20 cellular contexts compared by ENCODE assay signal in genomic region chr5:71946631-71947030, GRCh38.
A peak's percentile ranks its signal among the peaks of the same experiment; 100 is the strongest.
DNase-seq lines count a peak whose midpoint lies in the region; ATAC-seq, FAIRE-seq and TF ChIP-seq lines count a peak whose summit lies in the region.
"Had no signal": no experiment of that assay in that cellular context is flagged by ENCODE, and none has a peak within 500 bp of the region (broad histone marks: within the 10 kb centered on the region; RNA-seq: fewer than 3 reads in every experiment).

No MANE protein-coding gene starts in this region.

- in situ Hi-C loops in K562 (cut with MboI) = no loop called here

- no peaks in the 10 kb centered on the region for H3F3A ChIP-seq in MM.1S (ENCODE audit: insufficient read depth, low read length)

- H3K9me2 ChIP-seq in MM.1S (replicated peaks; ENCODE audit: insufficient read depth, low read length) = no peaks in the 10 kb centered on the region

- POLR2A ChIA-PET in A549 (lab: Yijun Ruan, JAX) (no interaction called here), K562 (lab: Yijun Ruan, JAX) (interaction anchor here (0.9 kb wide), 1 partner anchor 14 kb away, joined by 4 read pairs; no protein-coding TSS in a partner anchor)

- DNase-seq in A549 (ENCODE audit: low read depth in 1 of 2, low spot score in 1 of 2) (no peak), MM.1S (peak; percentile 67), NB4 (ENCODE audit: low read depth) (peak; percentile 49), K562 (ENCODE audit: extremely low read depth in 1 of 4, low spot score in 3 of 4) (no peak), NCI-H146 (lab: John Stamatoyannopoulos, UW) (no peak)
- DNase-seq in activated CD4-positive, alpha-beta T cell treated with anti-CD3 and anti-CD28 coated beads, Interleukin-2, amount 50 U/mL, for 4 hours = no peak
- DNase-seq: 8988T; C1 segment of cervical spinal cord; Calu3; CD4-positive, alpha-beta memory T cell; COR-L47; DMS53; DMS79 treated with DMSO at 0.1 percent for 48 hours; GF-D8; H9 had no signal

- H3K4me1 ChIP-seq in A549 (no peaks in the 10 kb centered on the region), MM.1S (ENCODE audit: low read length) (no peaks in the 10 kb centered on the region), K562 (replicated peaks in 1 of 2; ENCODE audit: control insufficient read depth in 2 of 2, insufficient read depth in 2 of 2, low read length in 2 of 2) (no peaks in the 10 kb centered on the region)

- H2AFZ ChIP-seq in MM.1S (ENCODE audit: low read length) (no peak overlapping the region), K562 (ENCODE audit: low read depth, low read length) (no peak overlapping the region)
- H2AFZ ChIP-seq: GM23338 had no signal

- H3K4me3 ChIP-seq in A549 (no peak overlapping the region), MM.1S (ENCODE audit: low read length) (no peak overlapping the region), NB4 (ENCODE audit: low read depth, low read length) (no peak overlapping the region), K562 (no peak overlapping the region)
- H3K4me3 ChIP-seq: GM23338 had no signal

- no peak for ATAC-seq in A549
- no peak for ATAC-seq in K562
- ATAC-seq in HG03469 (IDR thresholded peaks at IDR 0.05; ENCODE audit: unreplicated experiment) = no peak
- ATAC-seq: GM23338, HCT116 had no signal

- BruUV-seq in K562 (replicated peaks; lab: Mats Ljungman, UMichigan) = no TSS peak

- TF ChIP-seq RAD21 in A549 (conservative IDR thresholded peaks at IDR 0.05 in 1 of 2, IDR thresholded peaks at IDR 0.05 in 1 of 2) (no peak), K562 (CRISPR knock-in tag; conservative IDR thresholded peaks at IDR 0.05 in 1 of 2, IDR thresholded peaks at IDR 0.05 in 1 of 2) (no peak)

- H4K20me1 ChIP-seq in MM.1S (ENCODE audit: insufficient read depth, low read length) (no peaks in the 10 kb centered on the region), K562 (replicated peaks; ENCODE audit: control insufficient read depth, insufficient read depth, low read length) (no peaks in the 10 kb centered on the region)

- intact Hi-C loops in K562 (cut with micrococcal nuclease) = no loop called here

- H3K27ac ChIP-seq in A549 (no peak overlapping the region), MM.1S (ENCODE audit: low read length) (no peak overlapping the region), K562 (ENCODE audit: extremely low read depth, low read depth, low read length) (no peak overlapping the region)

- H3K9ac ChIP-seq in MM.1S (ENCODE audit: low read length) (no peak overlapping the region), K562 (ENCODE audit: insufficient read depth in 1 of 2, low read depth in 2 of 2, low read length in 2 of 2) (no peak overlapping the region)

- 85% methylated on average over 5 of the region's 5 CpGs for WGBS in A549 (ENCODE audit: missing lambda C conversion rate)
- WGBS in K562 (ENCODE audit: insufficient coverage, low coverage, missing lambda C conversion rate) = 0% methylated on average over 5 of the region's 5 CpGs

- H3K9me1 ChIP-seq in K562 (ENCODE audit: control insufficient read depth, insufficient read depth, low read length) = no peaks in the 10 kb centered on the region

- H3K4me2 ChIP-seq in A549 = no peak overlapping the region
- peak overlapping the region; percentile 8; the same call in 1 of the 2 replicates for H3K4me2 ChIP-seq in MM.1S (ENCODE audit: low read depth, low read length)
- no peak overlapping the region for H3K4me2 ChIP-seq in K562 (ENCODE audit: insufficient read depth, low read length)
- H3K4me2 ChIP-seq: GM23338 had no signal

- TF ChIP-seq CTCF in A549 (IDR thresholded peaks at IDR 0.05) (no peak), MM.1S (IDR thresholded peaks at IDR 0.05; ENCODE audit: low read length) (no peak; the same call in 1 of the 2 replicates), NB4 (IDR thresholded peaks at IDR 0.05; ENCODE audit: low read depth, low read length) (no peak), K562 (IDR thresholded peaks at IDR 0.05 in 2 of 3, conservative IDR thresholded peaks at IDR 0.05 in 1 of 3; ENCODE audit: insufficient read depth in 2 of 3, low read depth in 1 of 3, low read length in 3 of 3) (no peak)

- CTCF ChIA-PET in A549 (lab: Yijun Ruan, JAX) = no interaction called here
- CTCF ChIA-PET in K562 (lab: Yijun Ruan, JAX; ENCODE audit: low intra/inter-chr PET ratio) = no interaction called here

- TF ChIP-seq EP300 in A549 (IDR thresholded peaks at IDR 0.05) (no peak), K562 (IDR thresholded peaks at IDR 0.05; ENCODE audit: low read length) (no peak)

- H3K27me3 ChIP-seq in MM.1S (replicated peaks; ENCODE audit: insufficient read depth, low read length) (no peaks in the 10 kb centered on the region), K562 (ENCODE audit: control insufficient read depth in 2 of 2, insufficient read depth in 2 of 2, low read length in 2 of 2) (peaks cover 6 to 17% of the 10 kb centered on the region in 2 experiments; a peak in 3 of 5 replicates)

- H3K36me3 ChIP-seq in MM.1S (replicated peaks; ENCODE audit: insufficient read depth, low read length) (no peaks in the 10 kb centered on the region), K562 (ENCODE audit: control insufficient read depth, insufficient read depth, low read length) (no peaks in the 10 kb centered on the region)

- no peaks in the 10 kb centered on the region for H3K79me2 ChIP-seq in MM.1S (ENCODE audit: low read length)
- H3K79me2 ChIP-seq in K562 (ENCODE audit: control insufficient read depth, insufficient read depth, low read length) = no peaks in the 10 kb centered on the region

- FAIRE-seq in A549 (lab: Jason Lieb, UNC) = no peak
- no peak for FAIRE-seq in K562 (lab: Jason Lieb, UNC)
- FAIRE-seq: GM12891, GM18507 had no signal

- TF ChIP-seq POLR2A in A549 (IDR thresholded peaks at IDR 0.05; ENCODE audit: low read length) (no peak), NB4 (IDR thresholded peaks at IDR 0.05; ENCODE audit: extremely low read depth, insufficient read length) (no peak), K562 (conservative IDR thresholded peaks at IDR 0.05) (no peak)

- H3K9me3 ChIP-seq in A549 (peaks cover 26% of the 10 kb centered on the region), MM.1S (replicated peaks; ENCODE audit: insufficient read depth, low read length) (no peaks in the 10 kb centered on the region), K562 (replicated peaks; ENCODE audit: control insufficient read depth, insufficient read depth, low read depth, low read length) (no peaks in the 10 kb centered on the region; the same call in 1 of the 2 replicates)

TF ChIP-seq in A549, 52 proteins besides CTCF, POLR2A, EP300 and RAD21:
- TF ChIP-seq MAFK (IDR thresholded peaks at IDR 0.05; ENCODE audit: partially characterized antibody) (peak; percentile 40), JUN (IDR thresholded peaks at IDR 0.05) (no peak)

TF ChIP-seq in K562, 482 proteins besides CTCF, POLR2A, EP300 and RAD21:
- TF ChIP-seq ZNF316 (IDR thresholded peaks at IDR 0.05) = peak; percentile 20; the same call in 1 of the 2 replicates
- TF ChIP-seq SMARCC2 (IDR thresholded peaks at IDR 0.05; ENCODE audit: low read depth) = no peak
- TF ChIP-seq ZNF695 (CRISPR knock-in tag; IDR thresholded peaks at IDR 0.05) = no peak
- TF ChIP-seq C11orf30 (IDR thresholded peaks at IDR 0.05; ENCODE audit: low read depth) = peak; percentile 12; the same call in 1 of the 2 replicates
- TF ChIP-seq ARHGAP35 (IDR thresholded peaks at IDR 0.05; ENCODE audit: partially characterized antibody) = no peak
- TF ChIP-seq DLX4 (CRISPR knock-in tag; IDR thresholded peaks at IDR 0.05) = no peak
- TF ChIP-seq ZNF655 (CRISPR knock-in tag; IDR thresholded peaks at IDR 0.05) = no peak
- no peak for TF ChIP-seq SNRNP70 (optimal IDR thresholded peaks at IDR 0.05; ENCODE audit: low read depth, low read length)
- TF ChIP-seq FOXA3 (CRISPR knock-in tag; conservative IDR thresholded peaks at IDR 0.05 in 1 of 2, IDR thresholded peaks at IDR 0.05 in 1 of 2) = no peak
- TF ChIP-seq ZC3H4 (CRISPR knock-in tag; IDR thresholded peaks at IDR 0.05; ENCODE audit: borderline replicate concordance) = no peak
- no peak for TF ChIP-seq FOS (IDR thresholded peaks at IDR 0.05; ENCODE audit: extremely low read depth, insufficient read length)

Comparison
In these comparisons a context has a peak if more than half of its experiments do, and no peak if none do; other contexts are left out.
1. DNase-seq: peak in MM.1S (single experiment) and NB4 (single experiment); none in A549 (0 of 2), K562 (0 of 4), NCI-H146 (single experiment) and activated CD4-positive, alpha-beta T cell treated with anti-CD3 and anti-CD28 coated beads, Interleukin-2, amount 50 U/mL, for 4 hours (0 of 2).
2. Of the 35 proteins assayed by ChIP-seq in both K562 and A549: peak only in K562: none; only in A549: MAFK; in both: none; in neither: 34.